In the genomic region with DNA sequence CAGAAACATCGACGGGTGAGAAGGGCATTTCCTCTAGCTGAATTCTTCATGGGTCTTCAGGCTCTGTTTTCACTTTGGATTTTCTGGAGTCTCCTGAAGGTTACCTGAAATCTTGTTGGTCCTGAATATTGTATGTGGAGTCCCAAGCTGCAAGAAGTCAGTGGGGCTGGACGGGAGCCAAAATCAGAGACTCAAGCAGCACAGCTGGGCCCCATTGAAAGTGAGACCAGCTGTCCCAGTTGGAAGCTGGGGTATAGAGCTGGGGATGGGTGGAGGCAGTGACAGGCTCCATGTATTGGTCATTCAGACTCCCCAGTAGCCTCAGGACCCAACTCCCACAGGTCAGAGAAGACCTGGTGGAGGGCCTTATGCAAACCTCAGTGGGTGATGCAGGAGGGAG, we compare ENCODE assay signal across 12 cellular contexts.
DNase-seq lines count a peak whose midpoint lies in the region; ATAC-seq and TF ChIP-seq lines count a peak whose summit lies in the region.
"Had no signal": no experiment of that assay in that cellular context is flagged by ENCODE, and none has a peak within 500 bp of the region (broad histone marks: within the 10 kb centered on the region; RNA-seq: fewer than 3 reads in every experiment).

No MANE protein-coding gene starts in this region.

- no peaks in the 10 kb centered on the region for H3K9me3 Mint-ChIP-seq in activated T-cell treated with anti-CD3 and anti-CD28 coated beads, Interleukin-2, amount 50 U/mL, for 4 hours
- H3K9me3 Mint-ChIP-seq in naive thymus-derived CD8-positive, alpha-beta T cell, result no peaks in the 10 kb centered on the region

- no peak for TF ChIP-seq CTCF in DND-41 (IDR thresholded peaks at IDR 0.05; ENCODE audit: borderline replicate concordance, extremely low read depth, low read length, poor library complexity, severe bottlenecking)

- ATAC-seq in activated T-cell treated with anti-CD3 and anti-CD28 coated beads, Interleukin-2, amount 50 U/mL, for 4 hours, result peak; percentile 21 to 33
- ATAC-seq in DND-41 (ENCODE audit: insufficient read depth, low read depth) (peak; percentile 54; the same call in 2 of the 3 replicates), HG02852 (IDR thresholded peaks at IDR 0.05; ENCODE audit: unreplicated experiment) (no peak), HG03432 (IDR thresholded peaks at IDR 0.05; ENCODE audit: unreplicated experiment) (no peak)
- ATAC-seq in naive thymus-derived CD8-positive, alpha-beta T cell, result peak; percentile 30 to 52

- no peak overlapping the region for H3K9ac ChIP-seq in DND-41 (ENCODE audit: low read depth, low read length)

- H3K4me1 ChIP-seq in DND-41 (ENCODE audit: insufficient read depth, low read length), result 0 out of 2 replicates have a peak, but pooled peaks cover 3% of the 10 kb centered on the region
- no peaks in the 10 kb centered on the region for H3K4me1 ChIP-seq in SJCRH30
- H3K4me1 ChIP-seq: tibial nerve had no signal

- H3K27ac ChIP-seq in DND-41 (ENCODE audit: low read length) (no peak overlapping the region), SJCRH30 (no peak overlapping the region)
- H3K27ac ChIP-seq: tibial nerve had no signal

- peak overlapping the region in 8 of 10 donors; percentile 23 to 94 (median 84) for H3K27ac Mint-ChIP-seq in naive thymus-derived CD8-positive, alpha-beta T cell

- H3K4me1 Mint-ChIP-seq in activated T-cell treated with anti-CD3 and anti-CD28 coated beads, Interleukin-2, amount 50 U/mL, for 4 hours (ENCODE audit: low read depth), result peaks cover 47% of the 10 kb centered on the region
- H3K4me1 Mint-ChIP-seq in naive thymus-derived CD8-positive, alpha-beta T cell, result peaks cover 32 to 54% (median 51%) of the 10 kb centered on the region in 4 donors

- peak overlapping the region; percentile 42 for H3K4me3 Mint-ChIP-seq in activated T-cell treated with anti-CD3 and anti-CD28 coated beads, Interleukin-2, amount 50 U/mL, for 4 hours
- peak overlapping the region in 9 of 10 donors; percentile 26 to 86 (median 75) for H3K4me3 Mint-ChIP-seq in naive thymus-derived CD8-positive, alpha-beta T cell

- no peaks in the 10 kb centered on the region for H3K79me2 ChIP-seq in DND-41 (ENCODE audit: insufficient read depth, low read length)

- H3K27me3 Mint-ChIP-seq in activated T-cell treated with anti-CD3 and anti-CD28 coated beads, Interleukin-2, amount 50 U/mL, for 4 hours (ENCODE audit: low read depth), result no peaks in the 10 kb centered on the region
- no peaks in the 10 kb centered on the region for H3K27me3 Mint-ChIP-seq in naive thymus-derived CD8-positive, alpha-beta T cell

- H4K20me1 ChIP-seq in DND-41 (ENCODE audit: insufficient read depth, low read length), result no peaks in the 10 kb centered on the region

- H2AFZ ChIP-seq in DND-41 (ENCODE audit: low read depth, low read length), result no peak overlapping the region

- no peak overlapping the region for H3K4me2 ChIP-seq in DND-41 (ENCODE audit: insufficient read depth, low read length)

- no peaks in the 10 kb centered on the region for H3K36me3 Mint-ChIP-seq in activated T-cell treated with anti-CD3 and anti-CD28 coated beads, Interleukin-2, amount 50 U/mL, for 4 hours (ENCODE audit: insufficient read depth)
- no peaks in the 10 kb centered on the region for H3K36me3 Mint-ChIP-seq in naive thymus-derived CD8-positive, alpha-beta T cell

- no peak for DNase-seq in activated T-cell treated with anti-CD3 and anti-CD28 coated beads, Interleukin-2, amount 50 U/mL, for 4 hours
- DNase-seq in activated T-cell treated with anti-CD3 and anti-CD28 coated beads for 4 hours, result no peak
- peak; percentile 28 for DNase-seq in DND-41
- DNase-seq in SJCRH30, result peak; percentile 31 to 54
- peak in 1 of 10 donors; percentile 28 for DNase-seq in naive thymus-derived CD8-positive, alpha-beta T cell
- DNase-seq in dermis blood vessel endothelial cell, result no peak
- DNase-seq: GOT3, kidney glomerular epithelial cell, NCI-H1105 treated with DMSO at 0.1 percent for 48 hours had no signal

- peaks cover 36% of the 10 kb centered on the region for H3K27me3 ChIP-seq in DND-41 (ENCODE audit: insufficient read depth, low read length, poor library complexity)
- peaks cover 1% of the 10 kb centered on the region; the same call in 1 of the 2 replicates for H3K27me3 ChIP-seq in SJCRH30
- H3K27me3 ChIP-seq: tibial nerve had no signal

- H3K9me3 ChIP-seq in DND-41 (ENCODE audit: insufficient read depth, low read length, severe bottlenecking), result no peaks in the 10 kb centered on the region
- H3K9me3 ChIP-seq in SJCRH30 (replicated peaks), result no peaks in the 10 kb centered on the region
- H3K9me3 ChIP-seq: tibial nerve had no signal

- H3K36me3 ChIP-seq in DND-41 (ENCODE audit: insufficient read depth, low read length) (no peaks in the 10 kb centered on the region), SJCRH30 (no peaks in the 10 kb centered on the region)
- H3K36me3 ChIP-seq: tibial nerve had no signal

- H3K4me3 ChIP-seq in DND-41 (ENCODE audit: low read depth in 1 of 2, low read length in 2 of 2) (no peak overlapping the region), SJCRH30 (no peak overlapping the region)
- H3K4me3 ChIP-seq: tibial nerve had no signal

- POLR2A ChIA-PET in naive thymus-derived CD8-positive, alpha-beta T cell (lab: Charles Lee), result interaction anchor here (0.6 to 2.6 kb wide), 7 partner anchors 8 to 126 kb away, joined by 3 to 23 read pairs (median 4); a partner anchor contains a TSS

Comparison
In these comparisons a context has a peak if more than half of its experiments do, and no peak if none do; other contexts are left out.
1. ATAC-seq: peak in activated T-cell treated with anti-CD3 and anti-CD28 coated beads, Interleukin-2, amount 50 U/mL, for 4 hours (2 of 2), DND-41 (single experiment) and naive thymus-derived CD8-positive, alpha-beta T cell (2 of 2); none in HG02852 (single experiment) and HG03432 (single experiment).
2. DNase-seq: peak in DND-41 (single experiment) and SJCRH30 (2 of 2); none in activated T-cell treated with anti-CD3 and anti-CD28 coated beads, Interleukin-2, amount 50 U/mL, for 4 hours (single experiment), activated T-cell treated with anti-CD3 and anti-CD28 coated beads for 4 hours (single experiment) and dermis blood vessel endothelial cell (single experiment).